ENCODE assay signal across 1 cellular context in genomic region chr17:63823659-63824331, GRCh38.
TF ChIP-seq lines count a peak whose summit lies in the region.

No MANE protein-coding gene starts in this region.

TF ChIP-seq in HepG2, 621 proteins besides CTCF, POLR2A, EP300 and RAD21:
- TF ChIP-seq PAF1 (CRISPR knock-in tag; IDR thresholded peaks at IDR 0.05) (0 out of 2 replicates have a peak, but pooled peaks have one; percentile 19), ZNF281 (CRISPR knock-in tag; IDR thresholded peaks at IDR 0.05; ENCODE audit: borderline replicate concordance) (no peak), ZNF121 (CRISPR knock-in tag; IDR thresholded peaks at IDR 0.05) (0 out of 2 replicates have a peak, but pooled peaks have one; percentile 4)
